In the genomic region with DNA sequence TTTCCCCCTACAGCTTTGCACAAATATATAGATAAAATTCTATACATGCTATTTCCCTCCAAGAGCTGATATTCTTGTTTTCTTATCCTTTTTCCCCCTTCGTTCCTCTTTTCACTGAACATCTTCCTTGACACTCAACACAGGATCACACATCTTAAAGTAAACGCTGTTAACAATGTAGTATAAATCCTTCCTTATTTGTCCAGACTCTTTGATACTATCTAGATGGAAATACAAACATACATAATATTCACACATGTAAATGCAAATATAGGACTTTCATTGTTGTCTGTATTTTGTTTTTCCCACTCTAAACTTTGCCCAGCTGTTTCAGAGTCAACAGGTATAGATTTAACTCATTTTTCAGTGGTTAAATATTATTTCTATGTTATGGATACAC, we compare ENCODE assay signal across 16 cellular contexts. TPM values are rescaled to one million over a fixed set of nuclear protein-coding genes. Genes with fewer than 3 reads are reported as not detected.
DNase-seq lines count a peak whose midpoint lies in the region; ATAC-seq and TF ChIP-seq lines count a peak whose summit lies in the region.
"Had no signal": no experiment of that assay in that cellular context is flagged by ENCODE, and none has a peak within 500 bp of the region (broad histone marks: within the 10 kb centered on the region; RNA-seq: fewer than 3 reads in every experiment).

No MANE protein-coding gene starts in this region.

- peaks cover 0 to 21% of the 10 kb centered on the region in 2 donors for H3K27me3 ChIP-seq in breast epithelium
- peaks cover 18 to 41% (median 38%) of the 10 kb centered on the region in 3 donors for H3K27me3 ChIP-seq in gastrocnemius medialis

- H3K27me3 Mint-ChIP-seq in neural crest cell (ENCODE audit: low read depth): peaks cover 91% of the 10 kb centered on the region

- H3K4me1 ChIP-seq in breast epithelium (peaks cover 4 to 6% of the 10 kb centered on the region in 2 donors), gastrocnemius medialis (peaks cover 16 to 23% of the 10 kb centered on the region in 2 donors)
- H3K4me1 ChIP-seq: BLaER1 treated with 17β-estradiol and CSF1 and Interleukin-3, amounts not matched to agents 10 nM and 100 nM had no signal

- intact Hi-C loops in breast epithelium (cut with DNase I; ENCODE audit: low total_unique reads) (no loop called here), gastrocnemius medialis (cut with DNase I; ENCODE audit: low total_unique reads) (no loop called here)

- H3K9me3 Mint-ChIP-seq in neural crest cell: no peaks in the 10 kb centered on the region
- H3K9me3 Mint-ChIP-seq: CD4-positive, alpha-beta T cell had no signal

- DNase-seq in T47D (ENCODE audit: low read depth in 1 of 2, low spot score in 1 of 2): peak; percentile 11 to 62
- no peak for DNase-seq in breast epithelium (ENCODE audit: low spot score in 2 of 2)
- DNase-seq in neural crest cell (ENCODE audit: low read depth, low spot score): no peak
- DNase-seq in NCI-H526 treated with DMSO at 0.1 percent for 48 hours (lab: John Stamatoyannopoulos, UW): no peak
- DNase-seq in gastrocnemius medialis: no peak
- DNase-seq: 8988T; AML-193; Caco-2; Calu3; CD4-positive, alpha-beta T cell; CD8-positive, alpha-beta T cell; DMS79 treated with DMSO at 0.1 percent for 48 hours; GF-D8 had no signal

- H3K9me3 ChIP-seq in breast epithelium (no peaks in the 10 kb centered on the region), gastrocnemius medialis (no peaks in the 10 kb centered on the region)
- H3K9me3 ChIP-seq: Caco-2 had no signal

- no peak for ATAC-seq in gastrocnemius medialis
- ATAC-seq: CD8-positive, alpha-beta T cell had no signal

- H3K4me1 Mint-ChIP-seq in neural crest cell: peaks cover 11% of the 10 kb centered on the region

- H3K36me3 Mint-ChIP-seq in neural crest cell (ENCODE audit: low read depth): no peaks in the 10 kb centered on the region
- H3K36me3 Mint-ChIP-seq: CD8-positive, alpha-beta T cell had no signal

- TF ChIP-seq POLR2A in breast epithelium (IDR thresholded peaks at IDR 0.05) (no peak), gastrocnemius medialis (IDR thresholded peaks at IDR 0.05) (no peak)

- H3K27ac ChIP-seq in breast epithelium (no peak overlapping the region), gastrocnemius medialis (no peak overlapping the region)
- H3K27ac ChIP-seq: BLaER1 treated with 17β-estradiol and CSF1 and Interleukin-3, amounts not matched to agents 10 nM and 100 nM; C4-2B had no signal

- in situ Hi-C loops in T47D (cut with HindIII; ENCODE audit: low pct_unique_long_range_greater_than_20kb, low sequenced_read_pairs): no loop called here
- in situ Hi-C loops in gastrocnemius medialis (cut with MboI; ENCODE audit: low sequenced_read_pairs in 4 of 4): no loop called here

- H3K4me3 ChIP-seq in breast epithelium: no peak overlapping the region
- H3K4me3 ChIP-seq in gastrocnemius medialis: no peak overlapping the region
- H3K4me3 ChIP-seq: BLaER1 treated with 17β-estradiol and CSF1 and Interleukin-3, amounts not matched to agents 10 nM and 100 nM had no signal

- H3K4me3 Mint-ChIP-seq in neural crest cell: peak overlapping the region; percentile 17
- H3K4me3 Mint-ChIP-seq: B cell; CD4-positive, alpha-beta T cell; CD8-positive, alpha-beta T cell had no signal

- TF ChIP-seq CTCF in breast epithelium (IDR thresholded peaks at IDR 0.05) (no peak), neural crest cell (conservative IDR thresholded peaks at IDR 0.05) (no peak), gastrocnemius medialis (IDR thresholded peaks at IDR 0.05 in 4 of 5, conservative IDR thresholded peaks at IDR 0.05 in 1 of 5) (no peak)

- H3K36me3 ChIP-seq in breast epithelium (no peaks in the 10 kb centered on the region), gastrocnemius medialis (no peaks in the 10 kb centered on the region)
- H3K36me3 ChIP-seq: BLaER1 treated with 17β-estradiol and CSF1 and Interleukin-3, amounts not matched to agents 10 nM and 100 nM had no signal

- no peak overlapping the region for H3K27ac Mint-ChIP-seq in neural crest cell (ENCODE audit: unreplicated experiment)
- H3K27ac Mint-ChIP-seq: B cell; CD4-positive, alpha-beta T cell; CD8-positive, alpha-beta T cell had no signal

RNA-seq across cellular contexts. Expression of gene TACR1, which starts 3.0 kb away (rescaled TPM):
- total RNA-seq in breast epithelium (1 to 10 TPM; 1.3 to 5.9 (median 2.4) TPM), neural crest cell (0.16 and 0.30 TPM in 2 replicates), gastrocnemius medialis (under 1 TPM; 0.07 to 0.42 (median 0.19) TPM)
- total RNA-seq: Calu3 had no signal

Comparison
In these comparisons a context has a peak if more than half of its experiments do, and no peak if none do; other contexts are left out.
1. DNase-seq: peak in T47D (2 of 2); none in breast epithelium (0 of 2), neural crest cell (single experiment), NCI-H526 treated with DMSO at 0.1 percent for 48 hours (single experiment) and gastrocnemius medialis (0 of 2).